Comparison of ENCODE assay signal across 13 cellular contexts in the genomic region with DNA sequence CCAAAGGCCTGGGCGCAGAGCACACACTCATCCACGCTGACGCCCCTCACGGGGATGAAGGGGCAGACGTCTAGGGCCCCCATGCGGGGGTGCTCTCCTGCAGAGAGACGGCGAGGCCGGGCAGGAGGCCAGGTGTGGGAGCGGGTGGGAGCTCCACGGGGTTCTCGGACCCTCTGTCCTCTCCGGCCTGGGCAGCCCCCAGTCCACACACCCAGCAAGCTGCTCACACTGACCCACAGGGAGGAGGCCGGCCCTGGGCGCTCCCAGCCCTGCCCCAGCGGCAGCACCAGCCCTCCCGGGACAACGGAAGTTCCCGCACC. TPM values are rescaled to one million over a fixed set of nuclear protein-coding genes. Genes with fewer than 3 reads are reported as not detected.
DNase-seq lines count a peak whose midpoint lies in the region; ATAC-seq and TF ChIP-seq lines count a peak whose summit lies in the region.
"Had no signal": no experiment of that assay in that cellular context is flagged by ENCODE, and none has a peak within 500 bp of the region (broad histone marks: within the 10 kb centered on the region; RNA-seq: fewer than 3 reads in every experiment).

No MANE protein-coding gene starts in this region.

- WGBS in aorta, 2 donors = 22 to 35% methylated on average over 19 of the region's 19 CpGs

- H3K36me3 ChIP-seq in neural progenitor cell (no peaks in the 10 kb centered on the region), aorta (ENCODE audit: control insufficient read depth in 1 of 2, insufficient read depth in 2 of 2, low read length in 1 of 2) (no peaks in the 10 kb centered on the region)
- H3K36me3 ChIP-seq: adrenal gland, BLaER1, esophagus squamous epithelium had no signal

- no peaks in the 10 kb centered on the region for H3K36me3 Mint-ChIP-seq in neural progenitor cell

- H3K9me3 ChIP-seq in neural progenitor cell (ENCODE audit: low read depth) (no peaks in the 10 kb centered on the region), aorta (ENCODE audit: control insufficient read depth, low read length) (no peaks in the 10 kb centered on the region)
- H3K9me3 ChIP-seq: adrenal gland, BLaER1, esophagus squamous epithelium had no signal

- peaks cover 4% of the 10 kb centered on the region for H3F3A ChIP-seq in neural progenitor cell (ENCODE audit: low read depth)

- H4K20me1 ChIP-seq in neural progenitor cell (ENCODE audit: low read depth) = no peaks in the 10 kb centered on the region
- H4K20me1 ChIP-seq: BLaER1 had no signal

- DNase-seq in stimulated activated CD4-positive, alpha-beta T cell treated with anti-CD3 and anti-CD28 coated beads, Interleukin-1b, Interleukin-23, amount 100 ng/mL, for 48 hours = peak; percentile 1
- DNase-seq in stimulated activated CD4-positive, alpha-beta T cell treated with anti-CD3 and anti-CD28 coated beads, Interleukin-15, amount 100 ng/mL, for 24 hours = no peak
- DNase-seq in Right ventricle myocardium superior = peak; percentile 42
- no peak for DNase-seq in neural progenitor cell (ENCODE audit: low spot score)
- peak; percentile 49 to 62 for DNase-seq in aorta
- DNase-seq in D341Med (ENCODE audit: low spot score) = no peak
- no peak for DNase-seq in stimulated activated CD4-positive, alpha-beta T cell treated with anti-CD3 and anti-CD28 coated beads, Interleukin-4, amount 100 ng/mL, for 24 hours
- no peak for DNase-seq in iPS-NIHi11 (ENCODE audit: low spot score)
- DNase-seq: esophagus squamous epithelium, SW 1271 had no signal

- no peaks in the 10 kb centered on the region for H3K79me2 ChIP-seq in neural progenitor cell (ENCODE audit: low read depth)

- H3K27me3 ChIP-seq in neural progenitor cell = no peaks in the 10 kb centered on the region
- no peaks in the 10 kb centered on the region for H3K27me3 ChIP-seq in aorta (ENCODE audit: control insufficient read depth in 1 of 2, insufficient read depth in 2 of 2, low read length in 1 of 2)
- H3K27me3 ChIP-seq: adrenal gland, BLaER1, esophagus squamous epithelium had no signal

- H3K27me3 Mint-ChIP-seq in neural progenitor cell (ENCODE audit: insufficient read depth, low read depth) = peaks cover 8% of the 10 kb centered on the region

- H3K4me1 Mint-ChIP-seq in neural progenitor cell = peaks cover 21% of the 10 kb centered on the region

- no peak overlapping the region for H3K4me2 ChIP-seq in neural progenitor cell
- H3K4me2 ChIP-seq: BLaER1, KMS-11 had no signal

- H3K9ac ChIP-seq in neural progenitor cell = no peak overlapping the region
- H3K9ac ChIP-seq: BLaER1, KMS-11 had no signal

- H3K27ac ChIP-seq in neural progenitor cell = no peak overlapping the region
- no peak overlapping the region for H3K27ac ChIP-seq in aorta (ENCODE audit: low read depth in 1 of 2, low read length in 2 of 2)
- H3K27ac ChIP-seq: BLaER1, esophagus squamous epithelium, KMS-11 had no signal

- no peaks in the 10 kb centered on the region for H3K9me3 Mint-ChIP-seq in neural progenitor cell

- H3K4me3 ChIP-seq in neural progenitor cell (no peak overlapping the region), aorta (ENCODE audit: low read length in 2 of 2) (no peak overlapping the region)
- H3K4me3 ChIP-seq: BLaER1 had no signal

- no peak overlapping the region for H3K27ac Mint-ChIP-seq in neural progenitor cell

- H2AFZ ChIP-seq in neural progenitor cell (replicated peaks) = peak overlapping the region; percentile 84

- TF ChIP-seq CTCF in neural progenitor cell (IDR thresholded peaks at IDR 0.05) = no peak

- H3K4me1 ChIP-seq in neural progenitor cell (peaks cover 10% of the 10 kb centered on the region), aorta (ENCODE audit: control insufficient read depth in 1 of 2, insufficient read depth in 2 of 2, low read length in 2 of 2) (no peaks in the 10 kb centered on the region)
- H3K4me1 ChIP-seq: BLaER1 had no signal

- intact Hi-C loops in Right ventricle myocardium superior (cut with DNase I) = no loop called here
- intact Hi-C loops in aorta (cut with DNase I) = no loop called here

- no peak overlapping the region for H3K4me3 Mint-ChIP-seq in neural progenitor cell

- ATAC-seq in Right ventricle myocardium superior (ENCODE audit: poor library complexity) = peak; percentile 28
- no peak for ATAC-seq in aorta (ENCODE audit: low FRiP score)

RNA-seq across cellular contexts. Expression of a gene that starts 2.5 kb away (rescaled TPM):
- 1.9 TPM for total RNA-seq in Right ventricle myocardium superior
- total RNA-seq in neural progenitor cell (ENCODE audit: low replicate concordance) = 0.96 TPM in 1 of 2 replicates, not detected in the other
- total RNA-seq in aorta = 1 to 10 TPM; 1.1 to 2.6 TPM
- polyA plus RNA-seq in aorta = 1 to 10 TPM in 1 of 2 donors, under 1 TPM in 1; 0.50 to 8.7 TPM
- total RNA-seq: esophagus squamous epithelium had no signal

RNA-seq across cellular contexts. Expression of a gene that starts 31.4 kb away (rescaled TPM):
- total RNA-seq in Right ventricle myocardium superior = 6.3 TPM
- total RNA-seq in neural progenitor cell (ENCODE audit: low replicate concordance) = 5.1 and 20.2 TPM in 2 replicates
- 10 to 100 TPM in 1 of 2 donors, 1 to 10 TPM in 1; 5.2 to 12.4 TPM for total RNA-seq in aorta
- 10 to 100 TPM in 1 of 2 donors, 1 to 10 TPM in 1; 2.4 to 47.9 TPM for polyA plus RNA-seq in aorta

RNA-seq across cellular contexts. Expression of a gene that starts 55.0 kb away (rescaled TPM):
- total RNA-seq in Right ventricle myocardium superior (191 TPM), neural progenitor cell (ENCODE audit: low replicate concordance) (5.2 and 22.8 TPM in 2 replicates), aorta (1,000 to 10,000 TPM; 1,386 to 1,431 TPM)
- 1,000 to 10,000 TPM in 1 of 2 donors, 100 to 1,000 TPM in 1; 335 to 3,611 TPM for polyA plus RNA-seq in aorta

Comparison
In these comparisons a context has a peak if more than half of its experiments do, and no peak if none do; other contexts are left out.
1. DNase-seq: peak in stimulated activated CD4-positive, alpha-beta T cell treated with anti-CD3 and anti-CD28 coated beads, Interleukin-1b, Interleukin-23, amount 100 ng/mL, for 48 hours (single experiment), Right ventricle myocardium superior (single experiment) and aorta (2 of 2); none in stimulated activated CD4-positive, alpha-beta T cell treated with anti-CD3 and anti-CD28 coated beads, Interleukin-15, amount 100 ng/mL, for 24 hours (single experiment), neural progenitor cell (single experiment), D341Med (single experiment), stimulated activated CD4-positive, alpha-beta T cell treated with anti-CD3 and anti-CD28 coated beads, Interleukin-4, amount 100 ng/mL, for 24 hours (single experiment) and iPS-NIHi11 (single experiment).